In genomic region chr10:107144490-107144889, GRCh38 we compare ENCODE assay signal across 18 cellular contexts. TPM values are rescaled to one million over a fixed set of nuclear protein-coding genes. Genes with fewer than 3 reads are reported as not detected.
DNase-seq lines count a peak whose midpoint lies in the region; ATAC-seq and TF ChIP-seq lines count a peak whose summit lies in the region.
"Had no signal": no experiment of that assay in that cellular context is flagged by ENCODE, and none has a peak within 500 bp of the region (broad histone marks: within the 10 kb centered on the region; RNA-seq: fewer than 3 reads in every experiment).

No MANE protein-coding gene starts in this region.

- no peak for ATAC-seq in GM18498 (IDR thresholded peaks at IDR 0.05; ENCODE audit: unreplicated experiment)
- no peak for ATAC-seq in activated CD4-positive, alpha-beta T cell treated with anti-CD3 and anti-CD28 coated beads for 36 hours
- ATAC-seq: effector memory CD8-positive, alpha-beta T cell; stimulated activated naive CD8-positive, alpha-beta T cell treated with anti-CD3 and anti-CD28 coated beads, Interleukin-15, Interleukin-2, amounts not matched to agents 100 U/mL and 50 U/mL, for 24 hours had no signal

- H3K4me3 ChIP-seq in thyroid gland (replicated peaks in 1 of 3): no peak overlapping the region
- H3K4me3 ChIP-seq: skin epidermis had no signal

- CTCF ChIA-PET in HEK293T (lab: Yijun Ruan, JAX): no interaction called here
- CTCF ChIA-PET in activated CD4-positive, alpha-beta T cell treated with anti-CD3 and anti-CD28 coated beads for 36 hours (lab: Charles Lee): no interaction called here

- intact Hi-C loops in thyroid gland (cut with DNase I): loop anchor here (10.0 kb wide), 1 partner anchor 350 kb away; no protein-coding TSS in a partner anchor
- intact Hi-C loops in activated CD4-positive, alpha-beta T cell treated with anti-CD3 and anti-CD28 coated beads for 36 hours (cut with DNase I, micrococcal nuclease): no loop called here

- H3K27me3 Mint-ChIP-seq in activated CD4-positive, alpha-beta T cell treated with anti-CD3 and anti-CD28 coated beads for 36 hours: no peaks in the 10 kb centered on the region
- H3K27me3 Mint-ChIP-seq: activated naive CD8-positive, alpha-beta T cell treated with anti-CD3 and anti-CD28 coated beads, Interleukin-2, amount 10 ng/mL, durations not matched to agents 7 days and 5 days; CD4-positive, CD25-positive, alpha-beta regulatory T cell; effector memory CD8-positive, alpha-beta T cell had no signal

- WGBS in thyroid gland, 2 donors: 35 to 41% methylated on average over 4 of the region's 4 CpGs

- H3K4me1 ChIP-seq in thyroid gland: no peaks in the 10 kb centered on the region

- no peak overlapping the region for H3K4me3 Mint-ChIP-seq in activated CD4-positive, alpha-beta T cell treated with anti-CD3 and anti-CD28 coated beads for 36 hours
- H3K4me3 Mint-ChIP-seq: activated naive CD8-positive, alpha-beta T cell treated with anti-CD3 and anti-CD28 coated beads, Interleukin-2, amount 10 ng/mL, durations not matched to agents 7 days and 5 days; CD4-positive, CD25-positive, alpha-beta regulatory T cell; effector memory CD8-positive, alpha-beta T cell; T-helper 2 cell treated with Interferon-gamma antibody and Interleukin-4, amounts not matched to agents 5 μg/mL and 100 μg/mL, for 36 hours had no signal

- H3K9me3 ChIP-seq in thyroid gland: no peaks in the 10 kb centered on the region

- peaks cover 5% of the 10 kb centered on the region for H3K9me3 Mint-ChIP-seq in activated CD4-positive, alpha-beta T cell treated with anti-CD3 and anti-CD28 coated beads for 36 hours (ENCODE audit: low read depth)

- DNase-seq in HEK293T (ENCODE audit: extremely low spot score) (peak; percentile 32), SK-N-DZ (ENCODE audit: low spot score) (peak; percentile 28), iPS-NIHi11 (ENCODE audit: low spot score) (peak; percentile 47), thyroid gland (peak; percentile 30 to 35)
- no peak for DNase-seq in activated naive CD4-positive, alpha-beta T cell treated with Interleukin-2 at 50 U/mL for 16 hours
- no peak for DNase-seq in activated CD4-positive, alpha-beta T cell treated with anti-CD3 and anti-CD28 coated beads for 36 hours
- DNase-seq: activated naive CD8-positive, alpha-beta T cell treated with anti-CD3 and anti-CD28 coated beads, Interleukin-2, amount 10 ng/mL, durations not matched to agents 7 days and 5 days; activated T-cell treated with anti-CD3 and anti-CD28 coated beads, Interleukin-2, amount 50 U/mL, for 48 hours; CD4-positive, CD25-positive, alpha-beta regulatory T cell; effector memory CD8-positive, alpha-beta T cell; foreskin melanocyte; NCI-H2029 treated with DMSO at 0.1 percent for 48 hours; NCI-H526; RPMI8226; stimulated activated naive CD8-positive, alpha-beta T cell treated with anti-CD3 and anti-CD28 coated beads, Interleukin-15, Interleukin-2, amounts not matched to agents 100 U/mL and 50 U/mL, for 24 hours had no signal

- TF ChIP-seq CTCF in thyroid gland (IDR thresholded peaks at IDR 0.05): peak in 4 of 6 experiments; percentile 17 to 57 (median 47)

- H3K36me3 ChIP-seq in thyroid gland: no peaks in the 10 kb centered on the region

- no peaks in the 10 kb centered on the region for H3K36me3 Mint-ChIP-seq in activated CD4-positive, alpha-beta T cell treated with anti-CD3 and anti-CD28 coated beads for 36 hours (ENCODE audit: low read depth)
- H3K36me3 Mint-ChIP-seq: activated naive CD8-positive, alpha-beta T cell treated with anti-CD3 and anti-CD28 coated beads, Interleukin-2, amount 10 ng/mL, durations not matched to agents 7 days and 5 days; CD4-positive, CD25-positive, alpha-beta regulatory T cell had no signal

- H3K27me3 ChIP-seq in thyroid gland: no peaks in the 10 kb centered on the region

- H3K27ac Mint-ChIP-seq in activated CD4-positive, alpha-beta T cell treated with anti-CD3 and anti-CD28 coated beads for 36 hours: no peak overlapping the region
- H3K27ac Mint-ChIP-seq: activated naive CD8-positive, alpha-beta T cell treated with anti-CD3 and anti-CD28 coated beads, Interleukin-2, amount 10 ng/mL, durations not matched to agents 7 days and 5 days; CD4-positive, CD25-positive, alpha-beta regulatory T cell; effector memory CD8-positive, alpha-beta T cell; T-helper 2 cell treated with Interferon-gamma antibody and Interleukin-4, amounts not matched to agents 5 μg/mL and 100 μg/mL, for 36 hours had no signal

- H3K27ac ChIP-seq in thyroid gland: no peak overlapping the region
- H3K27ac ChIP-seq: skin epidermis had no signal

- no peaks in the 10 kb centered on the region for H3K4me1 Mint-ChIP-seq in activated CD4-positive, alpha-beta T cell treated with anti-CD3 and anti-CD28 coated beads for 36 hours
- H3K4me1 Mint-ChIP-seq: activated naive CD8-positive, alpha-beta T cell treated with anti-CD3 and anti-CD28 coated beads, Interleukin-2, amount 10 ng/mL, durations not matched to agents 7 days and 5 days; CD4-positive, CD25-positive, alpha-beta regulatory T cell had no signal

- TF ChIP-seq POLR2A in thyroid gland (IDR thresholded peaks at IDR 0.05): no peak

- POLR2A ChIA-PET in HEK293T (lab: Yijun Ruan, JAX): no interaction called here
- POLR2A ChIA-PET in activated CD4-positive, alpha-beta T cell treated with anti-CD3 and anti-CD28 coated beads for 36 hours (lab: Charles Lee): no interaction called here

TF ChIP-seq in HEK293T, 16 proteins besides CTCF, POLR2A, EP300 and RAD21:
- TF ChIP-seq ELF4 (IDR thresholded peaks at IDR 0.05) (no peak), CTBP1 (IDR thresholded peaks at IDR 0.05; ENCODE audit: borderline replicate concordance) (no peak), ZNF384 (IDR thresholded peaks at IDR 0.05) (no peak)
TF ChIP-seq in HEK293T: peak in this region for 0.

RNA-seq across cellular contexts. Expression of gene SORCS1, which starts 20.0 kb away (rescaled TPM):
- 26.3 and 26.7 TPM in 2 replicates for polyA plus RNA-seq in SK-N-DZ (2014; cell fraction: cytosol; rRNA removed)
- 51.1 and 87.2 TPM in 2 replicates for polyA plus RNA-seq in SK-N-DZ (2014; cell fraction: nucleus; rRNA removed)
- total RNA-seq in thyroid gland: 10 to 100 TPM in 1 of 4 donors, 1 to 10 TPM in 3; 1.2 to 11.8 (median 6.2) TPM
- total RNA-seq in activated CD4-positive, alpha-beta T cell treated with anti-CD3 and anti-CD28 coated beads for 36 hours: not detected
- total RNA-seq: activated naive CD8-positive, alpha-beta T cell treated with anti-CD3 and anti-CD28 coated beads, Interleukin-2, amount 10 ng/mL, durations not matched to agents 7 days and 5 days; CD4-positive, CD25-positive, alpha-beta regulatory T cell had no signal
- polyA plus RNA-seq: CD4-positive, CD25-positive, alpha-beta regulatory T cell had no signal

Comparison
In these comparisons a context has a peak if more than half of its experiments do, and no peak if none do; other contexts are left out.
1. DNase-seq: peak in HEK293T (single experiment), SK-N-DZ (single experiment), iPS-NIHi11 (single experiment) and thyroid gland (2 of 2); none in activated naive CD4-positive, alpha-beta T cell treated with Interleukin-2 at 50 U/mL for 16 hours (single experiment) and activated CD4-positive, alpha-beta T cell treated with anti-CD3 and anti-CD28 coated beads for 36 hours (single experiment).